1 cellular context compared by ENCODE assay signal in genomic region chr20:30168800-30169138, GRCh38.
TF ChIP-seq lines count a peak whose summit lies in the region.

No MANE protein-coding gene starts in this region.

TF ChIP-seq in SK-N-SH, 30 proteins besides CTCF, POLR2A, EP300 and RAD21 (continued from another document):
- no peak for TF ChIP-seq REST (IDR thresholded peaks at IDR 0.05; ENCODE audit: low read depth, low read length)
- TF ChIP-seq MEF2A (IDR thresholded peaks at IDR 0.05; ENCODE audit: borderline replicate concordance, low read depth): no peak
- no peak for TF ChIP-seq TEAD4 (IDR thresholded peaks at IDR 0.05; ENCODE audit: borderline replicate concordance, insufficient read depth)
